Comparison of ENCODE assay signal across 18 cellular contexts in genomic region chr13:106555631-106556328, GRCh38. TPM values are rescaled to one million over a fixed set of nuclear protein-coding genes. Genes with fewer than 3 reads are reported as not detected.
DNase-seq lines count a peak whose midpoint lies in the region; ATAC-seq, FAIRE-seq and TF ChIP-seq lines count a peak whose summit lies in the region.
"Had no signal": no experiment of that assay in that cellular context is flagged by ENCODE, and none has a peak within 500 bp of the region (broad histone marks: within the 10 kb centered on the region; RNA-seq: fewer than 3 reads in every experiment).

No MANE protein-coding gene starts in this region.

- H3K79me2 ChIP-seq in HepG2 (ENCODE audit: insufficient read depth, low read length), result peaks cover 67% of the 10 kb centered on the region

- no peak for FAIRE-seq in HepG2 (lab: Jason Lieb, UNC)

- POLR2A ChIA-PET in HepG2 (lab: Yijun Ruan, JAX), result interaction anchor here (1.3 kb wide), 1 partner anchor 12 kb away, joined by 3 read pairs; the partner anchor contains the start of gene ARGLU1

- H3K4me1 Mint-ChIP-seq in Calu3 (ENCODE audit: low read depth, unreplicated experiment), result no peaks in the 10 kb centered on the region
- H3K4me1 Mint-ChIP-seq in chondrocyte (ENCODE audit: low read depth), result peaks cover 32% of the 10 kb centered on the region
- H3K4me1 Mint-ChIP-seq in osteocyte (ENCODE audit: unreplicated experiment), result peaks cover 13% of the 10 kb centered on the region

- no peak overlapping the region for H2AFZ ChIP-seq in HepG2 (ENCODE audit: low read length)

- no peaks in the 10 kb centered on the region for H3K4me1 ChIP-seq in HepG2 (ENCODE audit: insufficient read depth, low read length)

- no peak for TF ChIP-seq RAD21 in HepG2 (CRISPR knock-in tag; IDR thresholded peaks at IDR 0.05)

- ATAC-seq in HepG2, result no peak
- ATAC-seq: activated T-cell treated with anti-CD3 and anti-CD28 coated beads, Interleukin-2, amount 50 U/mL, for 4 hours; left cardiac atrium had no signal

- peaks cover 15% of the 10 kb centered on the region for H4K20me1 ChIP-seq in HepG2 (ENCODE audit: insufficient read depth, low read length)

- in situ Hi-C loops in HepG2 (cut with HindIII; ENCODE audit: extremely low pct_ligation_motif_present, low pct_unique_long_range_greater_than_20kb), result no loop called here

- H3K27me3 Mint-ChIP-seq in Calu3 (ENCODE audit: unreplicated experiment) (no peaks in the 10 kb centered on the region), chondrocyte (ENCODE audit: low read depth) (no peaks in the 10 kb centered on the region), osteocyte (ENCODE audit: unreplicated experiment) (no peaks in the 10 kb centered on the region)
- H3K27me3 Mint-ChIP-seq: activated CD4-positive, alpha-beta memory T cell treated with anti-CD3 and anti-CD28 coated beads for 36 hours; activated naive CD4-positive, alpha-beta T cell treated with anti-CD3 and anti-CD28 coated beads, Interleukin-2, amount 50 U/mL, for 24 hours; dendritic cell treated with granulocyte-macrophage colony-stimulating factor and Interleukin-4, amounts not matched to agents 40 ng/mL and 50 ng/mL, for 4 days had no signal

- H3K36me3 ChIP-seq in HepG2 (replicated peaks in 1 of 2; ENCODE audit: control insufficient read depth in 1 of 2, insufficient read depth in 2 of 2, low read length in 2 of 2), result peaks cover 16 to 66% of the 10 kb centered on the region in 2 experiments

- H3K4me3 ChIP-seq in HepG2 (replicated peaks in 1 of 3; ENCODE audit: insufficient read depth in 1 of 3, low read depth in 2 of 3, low read length in 3 of 3), result no peak overlapping the region
- H3K4me3 ChIP-seq: suprapubic skin had no signal

- no peak overlapping the region for H3K27ac ChIP-seq in HepG2 (ENCODE audit: extremely low read length, insufficient read depth, low read length)
- H3K27ac ChIP-seq: suprapubic skin had no signal

- WGBS in HepG2 (ENCODE audit: low lambda C conversion rate), result 95% methylated on average over 4 of the region's 4 CpGs

- H3K9me3 Mint-ChIP-seq in Calu3 (ENCODE audit: low read depth, unreplicated experiment) (no peaks in the 10 kb centered on the region), chondrocyte (ENCODE audit: low read depth) (no peaks in the 10 kb centered on the region), osteocyte (ENCODE audit: unreplicated experiment) (no peaks in the 10 kb centered on the region)
- H3K9me3 Mint-ChIP-seq: activated CD4-positive, alpha-beta memory T cell treated with anti-CD3 and anti-CD28 coated beads for 36 hours; activated naive CD4-positive, alpha-beta T cell treated with anti-CD3 and anti-CD28 coated beads, Interleukin-2, amount 50 U/mL, for 24 hours; activated T-cell treated with anti-CD3 and anti-CD28 coated beads, Interleukin-2, amount 50 U/mL, for 4 hours; dendritic cell treated with granulocyte-macrophage colony-stimulating factor and Interleukin-4, amounts not matched to agents 40 ng/mL and 50 ng/mL, for 4 days had no signal

- TF ChIP-seq CTCF in Calu3 (IDR thresholded peaks at IDR 0.05; ENCODE audit: unreplicated experiment) (no peak), chondrocyte (IDR thresholded peaks at IDR 0.05) (no peak), osteocyte (IDR thresholded peaks at IDR 0.05) (no peak), HepG2 (CRISPR knock-in tag; IDR thresholded peaks at IDR 0.05) (no peak)

- no peak overlapping the region for H3K9ac ChIP-seq in HepG2 (ENCODE audit: insufficient read depth, low read depth, low read length)

- no peaks in the 10 kb centered on the region for H3K9me3 ChIP-seq in HepG2 (ENCODE audit: low read length)
- H3K9me3 ChIP-seq: suprapubic skin had no signal

- CTCF ChIA-PET in Calu3 (lab: Charles Lee), result no interaction called here
- CTCF ChIA-PET in HepG2 (lab: Yijun Ruan, JAX; ENCODE audit: low intra/inter-chr PET ratio, low total read pairs), result no interaction called here

- peak overlapping the region; percentile 81 for H3K27ac Mint-ChIP-seq in Calu3 (ENCODE audit: unreplicated experiment)
- H3K27ac Mint-ChIP-seq in chondrocyte (ENCODE audit: unreplicated experiment), result peak overlapping the region; percentile 5
- peak overlapping the region; percentile 40 for H3K27ac Mint-ChIP-seq in osteocyte (ENCODE audit: unreplicated experiment)
- H3K27ac Mint-ChIP-seq: activated CD4-positive, alpha-beta memory T cell treated with anti-CD3 and anti-CD28 coated beads for 36 hours; activated naive CD4-positive, alpha-beta T cell treated with anti-CD3 and anti-CD28 coated beads, Interleukin-2, amount 50 U/mL, for 24 hours; dendritic cell treated with granulocyte-macrophage colony-stimulating factor and Interleukin-4, amounts not matched to agents 40 ng/mL and 50 ng/mL, for 4 days had no signal

- DNase-seq in Calu3 (no peak), NCI-H226 (peak; percentile 15), chondrocyte (ENCODE audit: low spot score) (no peak), osteocyte (ENCODE audit: extremely low spot score, unreplicated experiment) (no peak), HepG2 (ENCODE audit: low spot score) (no peak), LoVo (ENCODE audit: low spot score) (no peak)
- no peak for DNase-seq in activated CD4-positive, alpha-beta T cell treated with anti-CD3 and anti-CD28 coated beads for 48 hours
- DNase-seq: activated CD4-positive, alpha-beta memory T cell treated with anti-CD3 and anti-CD28 coated beads for 36 hours; activated T-cell treated with anti-CD3 and anti-CD28 coated beads, Interleukin-2, amount 50 U/mL, for 4 hours; AML-193; GOT3; left cardiac atrium; midbrain; NCI-H1092; NCI-H510A treated with DMSO at 0.1 percent for 48 hours had no signal

- BruUV-seq in Calu3 (replicated peaks; lab: Mats Ljungman, UMichigan), result no TSS peak
- BruUV-seq in HepG2 (replicated peaks; lab: Mats Ljungman, UMichigan), result no TSS peak

- H3K27me3 ChIP-seq in HepG2 (ENCODE audit: control insufficient read depth in 1 of 2, insufficient read depth in 2 of 2, low read length in 2 of 2), result no peaks in the 10 kb centered on the region
- H3K27me3 ChIP-seq: suprapubic skin had no signal

- TF ChIP-seq POLR2A in HepG2 (IDR thresholded peaks at IDR 0.05; ENCODE audit: insufficient read depth in 1 of 2, low read depth in 2 of 2, low read length in 2 of 2), result no peak

- H3K4me3 Mint-ChIP-seq in Calu3 (ENCODE audit: low read depth, unreplicated experiment) (no peak overlapping the region), chondrocyte (ENCODE audit: unreplicated experiment) (no peak overlapping the region), osteocyte (ENCODE audit: unreplicated experiment) (no peak overlapping the region)
- H3K4me3 Mint-ChIP-seq: activated CD4-positive, alpha-beta memory T cell treated with anti-CD3 and anti-CD28 coated beads for 36 hours; activated naive CD4-positive, alpha-beta T cell treated with anti-CD3 and anti-CD28 coated beads, Interleukin-2, amount 50 U/mL, for 24 hours; activated T-cell treated with anti-CD3 and anti-CD28 coated beads, Interleukin-2, amount 50 U/mL, for 4 hours; dendritic cell treated with granulocyte-macrophage colony-stimulating factor and Interleukin-4, amounts not matched to agents 40 ng/mL and 50 ng/mL, for 4 days had no signal

- intact Hi-C loops in Calu3 (cut with micrococcal nuclease; ENCODE audit: unreplicated experiment) (no loop called here), HepG2 (cut with micrococcal nuclease; ENCODE audit: unreplicated experiment) (no loop called here)

- TF ChIP-seq EP300 in HepG2 (IDR thresholded peaks at IDR 0.05; ENCODE audit: low read depth in 2 of 2, low read length in 2 of 2) (no peak), HepG2 (CRISPR knock-in tag; IDR thresholded peaks at IDR 0.05; ENCODE audit: borderline replicate concordance) (no peak)

- H3K36me3 Mint-ChIP-seq in Calu3 (ENCODE audit: insufficient read depth, unreplicated experiment) (peaks cover 19% of the 10 kb centered on the region), chondrocyte (ENCODE audit: low read depth) (peaks cover 32% of the 10 kb centered on the region), osteocyte (ENCODE audit: unreplicated experiment) (peaks cover 62% of the 10 kb centered on the region)

- no peak overlapping the region for H3K4me2 ChIP-seq in HepG2 (ENCODE audit: low read depth, low read length)

RNA-seq across cellular contexts. Expression of gene ARGLU1, which starts 12.2 kb away (rescaled TPM):
- total RNA-seq in Calu3 (2022) (28.8 and 34.0 TPM in 2 replicates), chondrocyte (48.5 to 55.6 TPM (median 51.6 TPM) in 3 replicates), osteocyte (65.8 and 78.8 TPM in 2 replicates), HepG2 (2016; rRNA removed; fragmentation: Illumina TruSeq; extraction: Trizol) (27.2 and 47.1 TPM in 2 replicates)
- total RNA-seq in HepG2 (2016; cell fraction: cytosol; rRNA removed; fragmentation: Illumina TruSeq; extraction: Trizol; ENCODE audit: low read depth), result 11.8 and 17.4 TPM in 2 replicates
- total RNA-seq in HepG2 (2016; cell fraction: insoluble cytoplasmic fraction; rRNA removed; fragmentation: Illumina TruSeq; extraction: Trizol), result 25.5 and 51.3 TPM in 2 replicates
- total RNA-seq in HepG2 (2016; cell fraction: membrane; rRNA removed; fragmentation: Illumina TruSeq; extraction: Trizol), result 9.4 and 9.9 TPM in 2 replicates
- 100 and 117 TPM in 2 replicates for total RNA-seq in HepG2 (2016; cell fraction: nucleus; rRNA removed; fragmentation: Illumina TruSeq; extraction: Trizol)
- polyA plus RNA-seq in HepG2 (2011; rRNA removed), result 70.6 and 81.6 TPM in 2 replicates
- polyA plus RNA-seq in HepG2 (2011; cell fraction: cytosol; rRNA removed), result 10.8 and 12.2 TPM in 2 replicates
- polyA plus RNA-seq in HepG2 (2011; cell fraction: nucleus; rRNA removed), result 336 and 397 TPM in 2 replicates
- polyA plus RNA-seq in HepG2 (2012), result 62.3 and 76.1 TPM in 2 replicates
- 1.0 and 1.9 TPM in 2 replicates for polyA plus RNA-seq in HepG2 (2016; cell fraction: cytosol; fragmentation: Illumina TruSeq; extraction: Trizol; ENCODE audit: low read depth)
- 50.3 and 50.9 TPM in 2 replicates for polyA plus RNA-seq in HepG2 (2016; cell fraction: insoluble cytoplasmic fraction; fragmentation: Illumina TruSeq; extraction: Trizol; ENCODE audit: low read depth)
- polyA plus RNA-seq in HepG2 (2016; cell fraction: membrane; fragmentation: Illumina TruSeq; extraction: Trizol; ENCODE audit: low read depth), result 3.7 and 3.8 TPM in 2 replicates
- polyA plus RNA-seq in HepG2 (2016; cell fraction: nucleus; fragmentation: Illumina TruSeq; extraction: Trizol; ENCODE audit: insufficient read depth, low read depth), result 268 and 280 TPM in 2 replicates
- 8.6 and 10.0 TPM in 2 replicates for polyA minus RNA-seq in HepG2 (2011; rRNA and poly(A)+ RNA removed; ENCODE audit: low replicate concordance)
- polyA minus RNA-seq in HepG2 (2011; cell fraction: cytosol; rRNA and poly(A)+ RNA removed), result 4.7 and 5.7 TPM in 2 replicates
- 125 and 143 TPM in 2 replicates for polyA minus RNA-seq in HepG2 (2011; cell fraction: nucleus; rRNA and poly(A)+ RNA removed)

RNA-seq across cellular contexts. Expression of gene EFNB2, which starts 20.3 kb away (rescaled TPM):
- total RNA-seq in Calu3 (2022), result 14.3 and 16.9 TPM in 2 replicates
- 36.6 to 54.2 TPM (median 37.1 TPM) in 3 replicates for total RNA-seq in chondrocyte
- total RNA-seq in osteocyte, result 49.2 and 50.0 TPM in 2 replicates
- 0.07 and 0.20 TPM in 2 replicates for total RNA-seq in HepG2 (2016; rRNA removed; fragmentation: Illumina TruSeq; extraction: Trizol)
- total RNA-seq in HepG2 (2016; cell fraction: cytosol; rRNA removed; fragmentation: Illumina TruSeq; extraction: Trizol; ENCODE audit: low read depth), result not detected in 2 replicates
- total RNA-seq in HepG2 (2016; cell fraction: insoluble cytoplasmic fraction; rRNA removed; fragmentation: Illumina TruSeq; extraction: Trizol), result 0.09 and 0.13 TPM in 2 replicates
- total RNA-seq in HepG2 (2016; cell fraction: membrane; rRNA removed; fragmentation: Illumina TruSeq; extraction: Trizol), result 0.06 and 0.14 TPM in 2 replicates
- 0.06 TPM in 1 of 2 replicates, not detected in the other for total RNA-seq in HepG2 (2016; cell fraction: nucleus; rRNA removed; fragmentation: Illumina TruSeq; extraction: Trizol)
- 0.05 and 0.11 TPM in 2 replicates for polyA plus RNA-seq in HepG2 (2011; rRNA removed)
- polyA plus RNA-seq in HepG2 (2011; cell fraction: cytosol; rRNA removed), result 0.08 and 0.11 TPM in 2 replicates
- 0.05 TPM in 2 replicates for polyA plus RNA-seq in HepG2 (2011; cell fraction: nucleus; rRNA removed)
- polyA plus RNA-seq in HepG2 (2012), result 0.05 and 0.16 TPM in 2 replicates
- polyA plus RNA-seq in HepG2 (2016; cell fraction: cytosol; fragmentation: Illumina TruSeq; extraction: Trizol; ENCODE audit: low read depth), result 0.02 TPM in 1 of 2 replicates, not detected in the other
- 0.08 and 0.23 TPM in 2 replicates for polyA plus RNA-seq in HepG2 (2016; cell fraction: insoluble cytoplasmic fraction; fragmentation: Illumina TruSeq; extraction: Trizol; ENCODE audit: low read depth)
- polyA plus RNA-seq in HepG2 (2016; cell fraction: membrane; fragmentation: Illumina TruSeq; extraction: Trizol; ENCODE audit: low read depth), result 0.05 TPM in 1 of 2 replicates, not detected in the other
- 0.19 and 0.23 TPM in 2 replicates for polyA plus RNA-seq in HepG2 (2016; cell fraction: nucleus; fragmentation: Illumina TruSeq; extraction: Trizol; ENCODE audit: insufficient read depth, low read depth)
- polyA minus RNA-seq in HepG2 (2011; rRNA and poly(A)+ RNA removed; ENCODE audit: low replicate concordance), result 0.08 and 0.63 TPM in 2 replicates
- 0.18 TPM in 1 of 2 replicates, not detected in the other for polyA minus RNA-seq in HepG2 (2011; cell fraction: cytosol; rRNA and poly(A)+ RNA removed)
- 0.13 TPM in 1 of 2 replicates, not detected in the other for polyA minus RNA-seq in HepG2 (2011; cell fraction: nucleus; rRNA and poly(A)+ RNA removed)

Comparison
In these comparisons a context has a peak if more than half of its experiments do, and no peak if none do; other contexts are left out.
1. H3K27ac Mint-ChIP-seq: peak in every context shown above with its lines; median percentile 81 in Calu3; 40 in osteocyte; 5 in chondrocyte.
2. RNA of gene EFNB2, which starts 20.3 kb away (total RNA-seq): 49.2 to 50.0 TPM in osteocyte, 36.6 to 54.2 TPM in chondrocyte and 14.3 to 16.9 TPM in Calu3; 0.06 to 0.20 TPM in HepG2; every median in the first group is over 10 times any median in the second.